8 cellular contexts compared by ENCODE assay signal in the genomic region with DNA sequence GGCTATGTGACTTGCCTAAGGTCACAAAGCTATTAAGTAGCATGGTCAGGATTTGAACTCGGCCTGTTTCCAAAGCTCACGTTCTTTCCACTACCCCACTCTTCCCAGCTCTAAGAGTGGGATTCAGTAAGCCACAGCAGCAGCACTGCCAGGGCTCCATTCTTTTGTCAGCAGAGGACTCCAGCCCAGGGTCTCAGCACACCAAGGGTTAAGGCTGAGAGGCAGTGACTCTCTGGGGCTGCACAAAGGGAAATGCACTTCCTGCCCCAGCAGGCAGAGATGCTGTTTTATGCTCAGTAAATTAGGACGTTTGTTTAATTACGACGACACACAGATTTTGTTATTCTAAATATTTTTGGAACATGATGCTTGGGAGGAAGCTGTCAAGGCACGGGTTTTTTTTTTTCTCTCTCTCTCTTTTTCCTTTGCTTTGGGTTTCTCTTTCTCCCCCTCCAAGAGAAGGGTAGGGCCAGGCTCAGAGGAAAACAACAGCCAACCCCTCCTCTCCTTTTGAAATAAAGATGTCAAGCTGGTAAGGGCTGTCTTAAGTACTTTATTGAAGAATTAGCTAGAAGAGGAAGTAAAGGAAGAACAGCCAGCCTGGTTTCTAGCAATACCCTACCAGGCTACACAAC. TPM values are rescaled to one million over a fixed set of nuclear protein-coding genes. Genes with fewer than 3 reads are reported as not detected.
DNase-seq lines count a peak whose midpoint lies in the region; ATAC-seq and TF ChIP-seq lines count a peak whose summit lies in the region.

No MANE protein-coding gene starts in this region.

- no peak for ATAC-seq in IMR-90 (ENCODE audit: low read depth)

- peak overlapping the region; percentile 80 for H3K27ac ChIP-seq in CD4-positive, alpha-beta memory T cell (ENCODE audit: low read depth, low read length)
- H3K27ac ChIP-seq in IMR-90 (ENCODE audit: insufficient read depth, low read length): peak overlapping the region; percentile 97

- H3K9me3 Mint-ChIP-seq in CD4-positive, alpha-beta memory T cell: peaks cover 0 to 1% (median 0%) of the 10 kb centered on the region in 8 donors

- H3K23ac ChIP-seq in IMR-90 (ENCODE audit: low read depth, low read length): peak overlapping the region; percentile 100

- 60% methylated on average over 1 of the region's 6 CpGs; no CpG with 5 or more reads in 1 of the 2 experiments for WGBS in IMR-90 (ENCODE audit: extremely low coverage in 2 of 2, insufficient read length in 1 of 2), 2 experiments

- BruUV-seq in IMR-90 (replicated peaks; lab: Mats Ljungman, UMichigan): TSS peak; percentile 20

- no peaks in the 10 kb centered on the region for H3K9me3 ChIP-seq in CD4-positive, alpha-beta memory T cell (ENCODE audit: control insufficient read depth in 1 of 2, low read length in 2 of 2)
- no peaks in the 10 kb centered on the region for H3K9me3 ChIP-seq in IMR-90 (ENCODE audit: control insufficient read depth, insufficient read depth, low read length)

- dilution Hi-C loops in IMR-90 (cut with HindIII; ENCODE audit: low sequenced_read_pairs, unreplicated experiment): no loop called here

- H3K4me1 Mint-ChIP-seq in CD4-positive, alpha-beta memory T cell: peaks cover 27 to 74% (median 48%) of the 10 kb centered on the region in 4 donors

- H4K91ac ChIP-seq in IMR-90 (ENCODE audit: insufficient read depth, low read depth, low read length): peak overlapping the region; percentile 93; the same call in 1 of the 2 replicates

- H3K56ac ChIP-seq in IMR-90 (ENCODE audit: extremely low read depth, insufficient read depth, low read length): peak overlapping the region; percentile 89; the same call in 1 of the 2 replicates

- H2BK5ac ChIP-seq in IMR-90 (ENCODE audit: low read depth, low read length, poor library complexity, severe bottlenecking): peak overlapping the region; percentile 97

- TF ChIP-seq CTCF in IMR-90 (conservative IDR thresholded peaks at IDR 0.05; ENCODE audit: low read depth, low read length) (no peak), fibroblast of villous mesenchyme (IDR thresholded peaks at IDR 0.05; ENCODE audit: insufficient read depth, low read depth, low read length) (no peak), GM10266 (IDR thresholded peaks at IDR 0.05; ENCODE audit: control insufficient read depth, insufficient read depth, low read depth, missing control alignments) (no peak)

- no peaks in the 10 kb centered on the region for H3K27me3 ChIP-seq in CD4-positive, alpha-beta memory T cell (ENCODE audit: insufficient read depth, low read length)
- no peaks in the 10 kb centered on the region for H3K27me3 ChIP-seq in IMR-90 (ENCODE audit: control insufficient read depth, insufficient read depth, low read length)

- peaks cover 15% of the 10 kb centered on the region; the same call in 1 of the 2 replicates for H3K9me1 ChIP-seq in IMR-90 (ENCODE audit: insufficient read depth, low read length)

- peak overlapping the region; percentile 83 for H2AK9ac ChIP-seq in IMR-90 (replicated peaks; ENCODE audit: low read depth, low read length, poor library complexity)

- peak overlapping the region; percentile 28 for H4K5ac ChIP-seq in IMR-90 (ENCODE audit: low read depth, low read length)

- H3K4me1 ChIP-seq in CD4-positive, alpha-beta memory T cell (ENCODE audit: insufficient read depth, low read length): peaks cover 57% of the 10 kb centered on the region
- peaks cover 16% of the 10 kb centered on the region for H3K4me1 ChIP-seq in IMR-90 (ENCODE audit: control insufficient read depth, insufficient read depth, low read length)

- H3K79me1 ChIP-seq in IMR-90 (ENCODE audit: low read depth in 1 of 2, low read length in 2 of 2): peaks cover 0 to 17% of the 10 kb centered on the region in 2 experiments; a peak in 2 of 4 replicates

- peak overlapping the region; percentile 99 for H3K9ac ChIP-seq in IMR-90 (ENCODE audit: low read depth, low read length)

- peak overlapping the region; percentile 98 for H3K4ac ChIP-seq in IMR-90 (ENCODE audit: low read depth, low read length)

- CTCF ChIA-PET in CD4-positive, alpha-beta memory T cell (lab: Charles Lee; ENCODE audit: partially characterized antibody): interaction anchor here (0.9 to 3.2 kb wide), 17 partner anchors 8 to 86 kb away, joined by 3 to 17 read pairs (median 6); no protein-coding TSS in a partner anchor
- CTCF ChIA-PET in IMR-90 (lab: Yijun Ruan, JAX): interaction anchor here (1.0 to 3.1 kb wide), 3 partner anchors 83 to 101 kb away, joined by 3 to 14 read pairs (median 3); no protein-coding TSS in a partner anchor

- no peaks in the 10 kb centered on the region for H3K27me3 Mint-ChIP-seq in CD4-positive, alpha-beta memory T cell

- DNase-seq in CD4-positive, alpha-beta memory T cell: peak; percentile 78 to 85 (median 84)
- DNase-seq in IMR-90 (no peak), fibroblast of villous mesenchyme (ENCODE audit: low read depth) (peak; percentile 79), retina (peak; percentile 65), GM10266 (ENCODE audit: extremely low spot score) (no peak), HK-2 (ENCODE audit: unreplicated experiment) (no peak), midbrain (lab: John Stamatoyannopoulos, UW) (no peak)
- DNase-seq in activated T-cell treated with anti-CD3 and anti-CD28 coated beads, Interleukin-2, amount 50 U/mL, for 1 hour: peak; percentile 69

- H3K18ac ChIP-seq in IMR-90 (ENCODE audit: low read depth, low read length): peak overlapping the region; percentile 81

- peak overlapping the region; percentile 79 to 88; a peak in 3 of 4 replicates for H4K8ac ChIP-seq in IMR-90 (ENCODE audit: low read depth in 2 of 2, low read length in 2 of 2)

- TF ChIP-seq POLR2A in IMR-90 (IDR thresholded peaks at IDR 0.05; ENCODE audit: low read depth, low read length): no peak; the same call in 1 of the 2 replicates

- intact Hi-C loops in CD4-positive, alpha-beta memory T cell (cut with micrococcal nuclease): loop anchor here (1.0 to 2.0 kb wide), 6 partner anchors 8 to 96 kb away; partner anchors contain the start of gene TXN2
- intact Hi-C loops in IMR-90 (cut with micrococcal nuclease): loop anchor here (1.0 kb wide), 2 partner anchors 56 to 84 kb away; no protein-coding TSS in a partner anchor

- peaks cover 6% of the 10 kb centered on the region for H3K36me3 ChIP-seq in CD4-positive, alpha-beta memory T cell (ENCODE audit: insufficient read depth, low read length)
- H3K36me3 ChIP-seq in IMR-90 (ENCODE audit: control insufficient read depth, insufficient read depth, low read length): peaks cover 38% of the 10 kb centered on the region

- H2BK20ac ChIP-seq in IMR-90 (ENCODE audit: low read depth, low read length): peak overlapping the region; percentile 44; the same call in 1 of the 2 replicates

- H2BK120ac ChIP-seq in IMR-90 (ENCODE audit: low read depth, low read length): peak overlapping the region; percentile 82

- peak overlapping the region; percentile 88 to 92 for H3K4me3 ChIP-seq in CD4-positive, alpha-beta memory T cell (ENCODE audit: low read length in 2 of 2)
- peak overlapping the region; percentile 75 for H3K4me3 ChIP-seq in IMR-90 (ENCODE audit: insufficient read depth, low read depth, low read length)
- H3K4me3 ChIP-seq in fibroblast of villous mesenchyme (ENCODE audit: low read depth, low read length): peak overlapping the region; percentile 95

- peaks cover 33 to 54% of the 10 kb centered on the region in 2 donors for H3K36me3 Mint-ChIP-seq in CD4-positive, alpha-beta memory T cell

- peaks cover 75% of the 10 kb centered on the region for H4K20me1 ChIP-seq in IMR-90 (ENCODE audit: insufficient read depth, low read length)

- peak overlapping the region; percentile 67 for H2AFZ ChIP-seq in IMR-90 (replicated peaks; ENCODE audit: low read length, poor library complexity)

- peak overlapping the region; percentile 90 for H3K4me2 ChIP-seq in IMR-90 (ENCODE audit: low read depth, low read length)

- TF ChIP-seq RAD21 in IMR-90 (IDR thresholded peaks at IDR 0.05; ENCODE audit: low read length): peak; percentile 22; the same call in 1 of the 2 replicates

- peak overlapping the region; percentile 92 to 99 (median 97) for H3K27ac Mint-ChIP-seq in CD4-positive, alpha-beta memory T cell

- peak overlapping the region; percentile 16; the same call in 1 of the 3 replicates for H2BK15ac ChIP-seq in IMR-90 (ENCODE audit: low read depth, low read length)

- peak overlapping the region; percentile 88 to 98 (median 94) for H3K4me3 Mint-ChIP-seq in CD4-positive, alpha-beta memory T cell

- peak overlapping the region; percentile 90; the same call in 1 of the 2 replicates for H2AK5ac ChIP-seq in IMR-90 (ENCODE audit: low read depth, low read length)

- in situ Hi-C loops in IMR-90 (cut with MboI; ENCODE audit: low sequenced_read_pairs): loop anchor here (5.0 kb wide), 1 partner anchor 82 kb away; no protein-coding TSS in a partner anchor

- POLR2A ChIA-PET in CD4-positive, alpha-beta memory T cell (lab: Charles Lee; ENCODE audit: partially characterized antibody): interaction anchor here (0.7 to 36.2 kb wide), 23 partner anchors 10 to 228 kb away, joined by 3 to 2535 read pairs (median 4); partner anchors contain the start of genes APOL2, FOXRED2 and TXN2
- POLR2A ChIA-PET in IMR-90 (lab: Charles Lee; ENCODE audit: unreplicated experiment): interaction anchor here (0.6 to 2.0 kb wide), 11 partner anchors 19 to 86 kb away, joined by 3 to 9 read pairs (median 6); no protein-coding TSS in a partner anchor

- H3K14ac ChIP-seq in IMR-90 (replicated peaks; ENCODE audit: low read depth, low read length): peak overlapping the region; percentile 100

TF ChIP-seq in IMR-90, 13 proteins besides CTCF, POLR2A, EP300 and RAD21:
- TF ChIP-seq MAZ (IDR thresholded peaks at IDR 0.05; ENCODE audit: borderline replicate concordance, low read depth, low read length): peak; percentile 18; the same call in 1 of the 2 replicates
- no peak for TF ChIP-seq MXI1 (IDR thresholded peaks at IDR 0.05; ENCODE audit: borderline replicate concordance, low read depth, low read length)
- 0 out of 2 replicates have a peak, but pooled peaks have one; percentile 9 for TF ChIP-seq BHLHE40 (IDR thresholded peaks at IDR 0.05; ENCODE audit: low read depth, low read length)
- 0 out of 2 replicates have a peak, but pooled peaks have one; percentile 44 for TF ChIP-seq CHD1 (IDR thresholded peaks at IDR 0.05; ENCODE audit: low read depth, low read length)

RNA-seq across cellular contexts. Expression of gene MYH9, which starts 2.9 kb away (rescaled TPM):
- total RNA-seq in CD4-positive, alpha-beta memory T cell: 100 to 1,000 TPM; 717 to 734 TPM
- 100 to 1,000 TPM in 1 of 2 donors, 10 to 100 TPM in 1; 17.3 to 476 TPM for polyA plus RNA-seq in CD4-positive, alpha-beta memory T cell
- total RNA-seq in IMR-90 (2012; rRNA removed) (554 and 783 TPM in 2 replicates), fibroblast of villous mesenchyme (1,420 and 1,714 TPM in 2 replicates)
- polyA plus RNA-seq in IMR-90 (2012; rRNA removed): 475 and 507 TPM in 2 replicates
- 197 and 382 TPM in 2 replicates for polyA plus RNA-seq in IMR-90 (2012; cell fraction: cytosol; rRNA removed)
- 449 and 493 TPM in 2 replicates for polyA plus RNA-seq in IMR-90 (2012; cell fraction: nucleus; rRNA removed; ENCODE audit: low replicate concordance)

Comparison
In these comparisons a context has a peak if more than half of its experiments do, and no peak if none do; other contexts are left out.
1. DNase-seq: peak in CD4-positive, alpha-beta memory T cell (5 of 5), activated T-cell treated with anti-CD3 and anti-CD28 coated beads, Interleukin-2, amount 50 U/mL, for 1 hour (single experiment), fibroblast of villous mesenchyme (single experiment) and retina (single experiment); none in IMR-90 (single experiment), GM10266 (single experiment), HK-2 (single experiment) and midbrain (single experiment).
2. Peak in every context shown above with its lines, with median percentiles within 50 percentile points of each other: H3K4me3 ChIP-seq.